Comparison of ENCODE assay signal across 14 cellular contexts in the genomic region with DNA sequence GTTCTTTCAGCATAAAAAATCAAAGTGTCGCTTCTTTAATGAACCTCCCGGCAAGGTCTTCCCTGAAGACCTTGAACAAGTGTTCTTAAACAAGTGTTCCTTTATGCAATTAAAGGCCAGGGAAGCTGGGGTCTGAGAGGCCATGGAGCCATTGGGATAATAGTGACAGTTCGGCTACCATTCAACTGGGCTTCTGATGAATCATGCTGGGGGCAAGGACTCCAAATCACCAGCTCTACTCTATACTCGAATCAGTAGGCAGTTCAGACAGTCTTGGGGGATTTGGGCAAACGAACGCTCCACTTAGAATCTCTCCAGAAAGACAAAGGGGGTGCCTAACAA. TPM values are rescaled to one million over a fixed set of nuclear protein-coding genes. Genes with fewer than 3 reads are reported as not detected.
DNase-seq lines count a peak whose midpoint lies in the region; ATAC-seq and TF ChIP-seq lines count a peak whose summit lies in the region.
"Had no signal": no experiment of that assay in that cellular context is flagged by ENCODE, and none has a peak within 500 bp of the region (broad histone marks: within the 10 kb centered on the region; RNA-seq: fewer than 3 reads in every experiment).

No MANE protein-coding gene starts in this region.

- peak overlapping the region; percentile 24 for H3K27ac ChIP-seq in AG04450 (ENCODE audit: low read depth, low read length)
- peak overlapping the region; percentile 97 for H3K27ac ChIP-seq in HUES64 (ENCODE audit: low read depth, low read length)
- H3K27ac ChIP-seq in colonic mucosa: peak overlapping the region; percentile 77
- peak overlapping the region; percentile 79 for H3K27ac ChIP-seq in muscle layer of duodenum (ENCODE audit: low read length)
- H3K27ac ChIP-seq: gastrocnemius medialis, psoas muscle had no signal

- H3K4me1 Mint-ChIP-seq in CD14-positive monocyte: peaks cover 32% of the 10 kb centered on the region

- peaks cover 41% of the 10 kb centered on the region for H3K4me1 ChIP-seq in HUES64 (ENCODE audit: insufficient read depth, low read length)
- H3K4me1 ChIP-seq in colonic mucosa: peaks cover 8% of the 10 kb centered on the region
- H3K4me1 ChIP-seq in muscle layer of duodenum (ENCODE audit: control insufficient read depth in 1 of 2, insufficient read depth in 2 of 2, low read length in 2 of 2): peaks cover 15 to 20% of the 10 kb centered on the region in 2 donors
- H3K4me1 ChIP-seq: psoas muscle had no signal

- H3K4me3 ChIP-seq in AG04450 (ENCODE audit: low read depth, low read length): no peak overlapping the region
- H3K4me3 ChIP-seq in HUES64 (ENCODE audit: low read length): peak overlapping the region; percentile 23
- H3K4me3 ChIP-seq in colonic mucosa: no peak overlapping the region
- no peak overlapping the region for H3K4me3 ChIP-seq in muscle layer of duodenum (ENCODE audit: low read depth in 1 of 2, low read length in 2 of 2)
- H3K4me3 ChIP-seq: gastrocnemius medialis, psoas muscle had no signal

- H3K27ac Mint-ChIP-seq in CD14-positive monocyte: no peak overlapping the region
- H3K27ac Mint-ChIP-seq: activated CD4-positive, alpha-beta T cell treated with anti-CD3 and anti-CD28 coated beads, Interleukin-2, amount 10 ng/mL, durations not matched to agents 7 days and 5 days had no signal

- H3K27me3 Mint-ChIP-seq in CD14-positive monocyte (ENCODE audit: low read depth in 3 of 3): peaks cover 0 to under 1% (median 0%) of the 10 kb centered on the region in 3 donors
- H3K27me3 Mint-ChIP-seq: activated CD4-positive, alpha-beta T cell treated with anti-CD3 and anti-CD28 coated beads, Interleukin-2, amount 10 ng/mL, durations not matched to agents 7 days and 5 days had no signal

- ATAC-seq in GM21381 (IDR thresholded peaks at IDR 0.05; ENCODE audit: unreplicated experiment): no peak
- ATAC-seq: gastrocnemius medialis had no signal

- intact Hi-C loops in colonic mucosa (cut with DNase I): loop anchor here (2.0 kb wide), 1 partner anchor 41 kb away; no protein-coding TSS in a partner anchor
- intact Hi-C loops in CD14-positive monocyte (cut with micrococcal nuclease): loop anchor here (2.0 to 5.0 kb wide), 2 partner anchors 15 to 37 kb away; partner anchors contain the start of gene EZR (in 2 of the 2)

- H3K27me3 ChIP-seq in AG04450 (ENCODE audit: control insufficient read depth, insufficient read depth, low read length): no peaks in the 10 kb centered on the region
- no peaks in the 10 kb centered on the region for H3K27me3 ChIP-seq in HUES64 (ENCODE audit: insufficient read depth, low read length)
- H3K27me3 ChIP-seq in colonic mucosa: no peaks in the 10 kb centered on the region
- no peaks in the 10 kb centered on the region for H3K27me3 ChIP-seq in muscle layer of duodenum (ENCODE audit: low read depth, low read length)
- H3K27me3 ChIP-seq: gastrocnemius medialis had no signal

- H3K9me3 ChIP-seq in AG04450 (ENCODE audit: control insufficient read depth, insufficient read depth, low read length): no peaks in the 10 kb centered on the region
- H3K9me3 ChIP-seq in HUES64 (ENCODE audit: insufficient read depth, low read depth, low read length): no peaks in the 10 kb centered on the region
- H3K9me3 ChIP-seq in colonic mucosa: no peaks in the 10 kb centered on the region
- H3K9me3 ChIP-seq in muscle layer of duodenum (ENCODE audit: control insufficient read depth in 1 of 2, low read length in 2 of 2): no peaks in the 10 kb centered on the region
- H3K9me3 ChIP-seq: gastrocnemius medialis, psoas muscle had no signal

- no peak for TF ChIP-seq CTCF in AG04450 (IDR thresholded peaks at IDR 0.05; ENCODE audit: low read depth, low read length)
- no peak for TF ChIP-seq CTCF in colonic mucosa (IDR thresholded peaks at IDR 0.05)
- TF ChIP-seq CTCF in CD14-positive monocyte (IDR thresholded peaks at IDR 0.05): no peak

- H3K4me3 Mint-ChIP-seq in CD14-positive monocyte: no peak overlapping the region
- H3K4me3 Mint-ChIP-seq: activated CD4-positive, alpha-beta T cell treated with anti-CD3 and anti-CD28 coated beads, Interleukin-2, amount 10 ng/mL, durations not matched to agents 7 days and 5 days had no signal

- H3K9me3 Mint-ChIP-seq in CD14-positive monocyte: peaks cover 0 to 2% (median 0%) of the 10 kb centered on the region in 7 donors
- H3K9me3 Mint-ChIP-seq: activated CD4-positive, alpha-beta T cell treated with anti-CD3 and anti-CD28 coated beads, Interleukin-2, amount 10 ng/mL, durations not matched to agents 7 days and 5 days had no signal

- H3K36me3 ChIP-seq in HUES64 (ENCODE audit: insufficient read depth, low read length) (no peaks in the 10 kb centered on the region), colonic mucosa (no peaks in the 10 kb centered on the region), muscle layer of duodenum (ENCODE audit: control insufficient read depth in 1 of 2, insufficient read depth in 2 of 2, low read length in 2 of 2) (peaks cover 0 to 4% of the 10 kb centered on the region in 2 donors)
- H3K36me3 ChIP-seq: gastrocnemius medialis had no signal

- CTCF ChIA-PET in AG04450 (lab: Charles Lee): interaction anchor here (1.2 to 1.6 kb wide), 2 partner anchors 16 to 163 kb away, joined by 3 to 4 read pairs; no protein-coding TSS in a partner anchor

- DNase-seq in AG04450 (ENCODE audit: low read depth, low spot score): no peak
- no peak for DNase-seq in colonic mucosa
- no peak for DNase-seq in AG20443 (ENCODE audit: low spot score)
- no peak for DNase-seq in CD14-positive monocyte (ENCODE audit: low spot score)
- no peak for DNase-seq in kidney tubule cell (ENCODE audit: low spot score)
- DNase-seq: cerebellar nuclear complex, Kasumi-1, substantia nigra had no signal

- H3K36me3 Mint-ChIP-seq in CD14-positive monocyte: no peaks in the 10 kb centered on the region

- H3K9ac ChIP-seq in HUES64 (ENCODE audit: low read depth, low read length) (peak overlapping the region; percentile 70), colonic mucosa (ENCODE audit: low read depth in 2 of 2, low read length in 2 of 2) (peak overlapping the region in 1 of 2 donors; percentile 80)

- WGBS in HUES64: 6% methylated on average over 6 of the region's 6 CpGs

- POLR2A ChIA-PET in AG04450 (lab: Yijun Ruan, JAX): interaction anchor here (0.7 kb wide), 1 partner anchor 16 kb away, joined by 3 read pairs; no protein-coding TSS in a partner anchor

RNA-seq across cellular contexts. Expression of gene EZR, which starts 34.7 kb away (rescaled TPM):
- 56.7 and 61.2 TPM in 2 replicates for polyA plus RNA-seq in AG04450 (2011; rRNA removed)
- polyA minus RNA-seq in AG04450 (2011; rRNA and poly(A)+ RNA removed): 58.7 and 59.5 TPM in 2 replicates
- polyA plus RNA-seq in HUES64 (2013, experiment 1 of 2): 158 TPM
- 143 TPM for polyA plus RNA-seq in HUES64 (2013, experiment 2 of 2)
- total RNA-seq in colonic mucosa: 100 to 1,000 TPM; 257 to 424 TPM
- 10 to 100 TPM; 86.3 to 95.8 TPM for polyA plus RNA-seq in CD14-positive monocyte

Comparison
In these comparisons a context has a peak if more than half of its experiments do, and no peak if none do; other contexts are left out.
1. H3K27ac ChIP-seq: peak in every context shown above with its lines; median percentile 97 in HUES64; 79 in muscle layer of duodenum; 77 in colonic mucosa; 24 in AG04450.